In the genomic region with DNA sequence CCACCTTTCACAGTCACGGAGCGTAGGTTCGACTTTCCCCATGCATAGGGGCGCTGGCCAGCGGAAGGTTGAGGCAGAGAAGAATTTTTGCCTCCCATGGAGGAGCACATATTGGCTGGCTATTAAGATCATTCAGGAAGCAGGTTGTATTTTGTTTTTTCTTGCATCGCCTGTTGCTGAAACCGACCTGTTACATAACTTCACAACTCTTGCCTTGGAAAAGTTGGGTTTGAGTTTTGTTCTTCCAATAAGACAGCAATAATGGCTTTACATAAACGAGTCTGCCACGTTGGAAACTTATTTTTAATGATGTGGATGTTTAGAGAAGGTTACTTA, we compare ENCODE assay signal across 8 cellular contexts. TPM values are rescaled to one million over a fixed set of nuclear protein-coding genes. Genes with fewer than 3 reads are reported as not detected.
DNase-seq lines count a peak whose midpoint lies in the region; ATAC-seq, FAIRE-seq and TF ChIP-seq lines count a peak whose summit lies in the region.

No MANE protein-coding gene starts in this region.

- H2AFZ ChIP-seq in GM12878 (ENCODE audit: control insufficient read depth, low read depth, low read length): no peak overlapping the region

- H3K27ac ChIP-seq in GM12878 (ENCODE audit: control insufficient read depth, insufficient read depth) (peak overlapping the region; percentile 91), mesodermal cell (ENCODE audit: low read depth, low read length, severe bottlenecking) (no peak overlapping the region)

- no peak for DNase-seq in AG04449 (ENCODE audit: low read depth, low spot score)
- DNase-seq in GM12878 (ENCODE audit: low read depth, low spot score): no peak
- no peak for DNase-seq in DMS153 treated with DMSO at 0.1 percent for 48 hours (lab: John Stamatoyannopoulos, UW; ENCODE audit: unreplicated experiment)
- no peak for DNase-seq in ureter (ENCODE audit: low spot score)
- no peak for DNase-seq in NCI-H1092 (lab: John Stamatoyannopoulos, UW)

- CTCF ChIA-PET in AG04449 (lab: Yijun Ruan, JAX) (interaction anchor here (1.2 to 12.6 kb wide), 6 partner anchors 11 to 380 kb away, joined by 3 to 149 read pairs (median 10); no protein-coding TSS in a partner anchor), GM12878 (lab: Yijun Ruan, JAX) (interaction anchor here (8.2 kb wide), 1 partner anchor 14 kb away, joined by 109 read pairs; no protein-coding TSS in a partner anchor)

- peak overlapping the region; percentile 87 for H3K4me3 ChIP-seq in AG04449 (ENCODE audit: low read depth, low read length)
- H3K4me3 ChIP-seq in GM12878: peak overlapping the region; percentile 93
- peak overlapping the region; percentile 79 for H3K4me3 ChIP-seq in mesodermal cell (ENCODE audit: extremely low read depth, insufficient read depth, low read length, poor library complexity, severe bottlenecking)

- no peak for TF ChIP-seq RAD21 in GM12878 (IDR thresholded peaks at IDR 0.05; ENCODE audit: insufficient read depth, low read depth, low read length)

- no peaks in the 10 kb centered on the region for H3K27me3 ChIP-seq in GM12878 (replicated peaks in 1 of 2; ENCODE audit: control insufficient read depth in 2 of 2, insufficient read depth in 2 of 2, low read length in 1 of 2)

- SMC1A ChIA-PET in GM12878 (lab: Charles Lee; ENCODE audit: uncharacterized antibody, unreplicated experiment): interaction anchor here (2.3 to 4.2 kb wide), 2 partner anchors 10 to 30 kb away, joined by 4 to 24 read pairs; no protein-coding TSS in a partner anchor

- TF ChIP-seq EP300 in GM12878 (IDR thresholded peaks at IDR 0.05; ENCODE audit: borderline replicate concordance in 1 of 2, control insufficient read depth in 1 of 2, low read depth in 2 of 2, low read length in 2 of 2): no peak

- TF ChIP-seq CTCF in AG04449 (IDR thresholded peaks at IDR 0.05; ENCODE audit: insufficient read depth, low read length, missing control alignments) (no peak), GM12878 (IDR thresholded peaks at IDR 0.05 in 2 of 3, conservative IDR thresholded peaks at IDR 0.05 in 1 of 3; ENCODE audit: control insufficient read depth in 2 of 3, extremely low read depth in 1 of 3, insufficient read depth in 1 of 3, low read depth in 3 of 3, low read length in 3 of 3) (no peak)

- intact Hi-C loops in GM12878 (cut with micrococcal nuclease; ENCODE audit: unreplicated experiment): loop anchor here (5.0 kb wide), 1 partner anchor 241 kb away; no protein-coding TSS in a partner anchor

- RAD21 ChIA-PET in GM12878 (lab: Charles Lee; ENCODE audit: unreplicated experiment): interaction anchor here (1.2 to 3.5 kb wide), 4 partner anchors 10 to 313 kb away, joined by 3 to 24 read pairs (median 5); no protein-coding TSS in a partner anchor

- 0% methylated on average over 9 of the region's 9 CpGs for WGBS in GM12878 (ENCODE audit: insufficient coverage, insufficient replicate concordance, low lambda C conversion rate, missing lambda C conversion rate)
- 8 to 13% methylated on average over 7 of the region's 9 CpGs for WGBS in mesodermal cell (ENCODE audit: insufficient coverage in 2 of 2), 2 experiments

- in situ Hi-C loops in GM12878 (cut with MboI): no loop called here

- H3K36me3 ChIP-seq in GM12878 (ENCODE audit: control insufficient read depth in 2 of 2, insufficient read depth in 2 of 2, low read length in 1 of 2): peaks cover 4 to 6% of the 10 kb centered on the region in 2 experiments; a peak in 3 of 4 replicates
- H3K36me3 ChIP-seq in mesodermal cell (ENCODE audit: control insufficient read depth, insufficient read depth, low read length): peaks cover 44% of the 10 kb centered on the region

- POLR2A ChIA-PET in AG04449 (lab: Yijun Ruan, JAX): no interaction called here
- POLR2A ChIA-PET in GM12878 (lab: Charles Lee): interaction anchor here (1.0 to 2.2 kb wide), 3 partner anchors 8 to 13 kb away, joined by 3 to 8 read pairs (median 6); no protein-coding TSS in a partner anchor

- peaks cover 18% of the 10 kb centered on the region for H4K20me1 ChIP-seq in GM12878 (ENCODE audit: control insufficient read depth, insufficient read depth)

- H3K4me1 ChIP-seq in GM12878 (ENCODE audit: control insufficient read depth, insufficient read depth, low read length): peaks cover 11% of the 10 kb centered on the region
- H3K4me1 ChIP-seq in mesodermal cell (ENCODE audit: control insufficient read depth, insufficient read depth, low read length, poor library complexity, severe bottlenecking): peaks cover 15% of the 10 kb centered on the region

- H3K4me2 ChIP-seq in GM12878 (ENCODE audit: control insufficient read depth, insufficient read depth): peak overlapping the region; percentile 73

- no peak for TF ChIP-seq POLR2A in GM12878 (IDR thresholded peaks at IDR 0.05; ENCODE audit: low read depth, low read length)

- H3K9me3 ChIP-seq in GM12878 (replicated peaks; ENCODE audit: control insufficient read depth, insufficient read depth, low read length) (no peaks in the 10 kb centered on the region), mesodermal cell (ENCODE audit: control insufficient read depth, low read length) (no peaks in the 10 kb centered on the region)

- peak; percentile 15 for ATAC-seq in HG02884 (IDR thresholded peaks at IDR 0.05; ENCODE audit: unreplicated experiment)
- peak; percentile 14 for ATAC-seq in GM12878
- ATAC-seq in GM21825 (IDR thresholded peaks at IDR 0.05; ENCODE audit: unreplicated experiment): no peak

- peak overlapping the region; percentile 84 for H3K9ac ChIP-seq in GM12878 (ENCODE audit: control insufficient read depth, insufficient read depth, low read length)

- H3K79me2 ChIP-seq in GM12878 (ENCODE audit: control insufficient read depth, insufficient read depth, low read length): peaks cover 64% of the 10 kb centered on the region

- no TSS peak for BruUV-seq in GM12878 (replicated peaks; lab: Mats Ljungman, UMichigan)

- no peak for FAIRE-seq in GM12878 (lab: Jason Lieb, UNC)

TF ChIP-seq in GM12878, 131 proteins besides CTCF, POLR2A, EP300 and RAD21 (continues in another document):
- TF ChIP-seq LARP7 (IDR thresholded peaks at IDR 0.05): no peak
- no peak for TF ChIP-seq USF2 (IDR thresholded peaks at IDR 0.05; ENCODE audit: borderline replicate concordance, low read depth, low read length)
- TF ChIP-seq, protein P1, sequence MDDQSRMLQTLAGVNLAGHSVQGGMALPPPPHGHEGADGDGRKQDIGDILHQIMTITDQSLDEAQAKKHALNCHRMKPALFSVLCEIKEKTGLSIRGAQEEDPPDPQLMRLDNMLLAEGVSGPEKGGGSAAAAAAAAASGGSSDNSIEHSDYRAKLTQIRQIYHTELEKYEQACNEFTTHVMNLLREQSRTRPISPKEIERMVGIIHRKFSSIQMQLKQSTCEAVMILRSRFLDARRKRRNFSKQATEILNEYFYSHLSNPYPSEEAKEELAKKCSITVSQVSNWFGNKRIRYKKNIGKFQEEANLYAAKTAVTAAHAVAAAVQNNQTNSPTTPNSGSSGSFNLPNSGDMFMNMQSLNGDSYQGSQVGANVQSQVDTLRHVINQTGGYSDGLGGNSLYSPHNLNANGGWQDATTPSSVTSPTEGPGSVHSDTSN (IDR thresholded peaks at IDR 0.05; ENCODE audit: insufficient replicate concordance, low read depth, low read length): no peak

RNA-seq across cellular contexts. Expression of gene UPF1, which starts 1.4 kb away (rescaled TPM):
- 99.0 and 125 TPM in 2 replicates for total RNA-seq in GM12878 (2013; cell fraction: nucleolus; rRNA removed)
- total RNA-seq in GM12878 (2014; rRNA removed): 35.3 and 40.6 TPM in 2 replicates
- total RNA-seq in GM12878 (2014; rRNA removed; fragmentation: Illumina TruSeq; extraction: Trizol): 14.5 and 16.1 TPM in 2 replicates
- 71.9 and 80.9 TPM in 2 replicates for total RNA-seq in GM12878 (2021)
- 9.9 TPM for polyA plus RNA-seq in GM12878 (2011; ENCODE audit: low read depth)
- 8.9 and 22.8 TPM in 2 replicates for polyA plus RNA-seq in GM12878 (2011; rRNA removed)
- polyA plus RNA-seq in GM12878 (2011; cell fraction: cytosol; rRNA removed): 23.1 and 45.0 TPM in 2 replicates
- 102 and 147 TPM in 2 replicates for polyA plus RNA-seq in GM12878 (2011; cell fraction: nucleus; rRNA removed)
- 27.8 and 31.0 TPM in 2 replicates for polyA plus RNA-seq in GM12878 (2012)
- polyA plus RNA-seq in GM12878 (2014; fragmentation: Illumina TruSeq; extraction: Trizol): 26.2 and 33.5 TPM in 2 replicates
- polyA plus RNA-seq in GM12878 (2014; fragmentation: Nextera tagmentation; extraction: Ambion mirVana): 1 to 10 TPM in 1 of 2 experiments, under 1 TPM in 1; 0.58 to 1.1 TPM
- 35.1 and 47.1 TPM in 2 replicates for polyA plus RNA-seq in GM12878 (2014; rRNA removed)
- 1 to 10 TPM; 4.5 to 5.6 TPM for polyA plus RNA-seq in GM12878 (2016; fragmentation: Nextera tagmentation; extraction: Ambion mirVana)
- polyA minus RNA-seq in GM12878 (2011; rRNA and poly(A)+ RNA removed): 66.6 and 68.0 TPM in 2 replicates
- 23.4 and 30.8 TPM in 2 replicates for polyA minus RNA-seq in GM12878 (2011; cell fraction: cytosol; rRNA and poly(A)+ RNA removed)
- 43.4 and 69.7 TPM in 2 replicates for polyA minus RNA-seq in GM12878 (2011; cell fraction: nucleus; rRNA and poly(A)+ RNA removed)
- polyA plus RNA-seq in mesodermal cell (2013, experiment 1 of 2): 33.7 TPM
- 31.9 TPM for polyA plus RNA-seq in mesodermal cell (2013, experiment 2 of 2)
- 83.4 TPM for total RNA-seq in ureter

RNA-seq across cellular contexts. Expression of gene COMP, which starts 42.0 kb away (rescaled TPM):
- total RNA-seq in GM12878 (2013; cell fraction: nucleolus; rRNA removed): not detected in 2 replicates
- not detected in 2 replicates for total RNA-seq in GM12878 (2014; rRNA removed)
- total RNA-seq in GM12878 (2014; rRNA removed; fragmentation: Illumina TruSeq; extraction: Trizol): not detected in 2 replicates
- not detected in 2 replicates for total RNA-seq in GM12878 (2021)
- polyA plus RNA-seq in GM12878 (2011; ENCODE audit: low read depth): not detected
- not detected in 2 replicates for polyA plus RNA-seq in GM12878 (2011; rRNA removed)
- polyA plus RNA-seq in GM12878 (2011; cell fraction: cytosol; rRNA removed): 0.04 and 0.08 TPM in 2 replicates
- 0.09 and 0.15 TPM in 2 replicates for polyA plus RNA-seq in GM12878 (2011; cell fraction: nucleus; rRNA removed)
- polyA plus RNA-seq in GM12878 (2012): not detected in 2 replicates
- not detected in 2 replicates for polyA plus RNA-seq in GM12878 (2014; fragmentation: Illumina TruSeq; extraction: Trizol)
- not detected for polyA plus RNA-seq in GM12878 (2014; fragmentation: Nextera tagmentation; extraction: Ambion mirVana)
- polyA plus RNA-seq in GM12878 (2014; rRNA removed): not detected in 2 replicates
- polyA plus RNA-seq in GM12878 (2016; fragmentation: Nextera tagmentation; extraction: Ambion mirVana): under 1 TPM in 1 of 2 experiments, not detected in 1; 0.17 TPM
- not detected in 2 replicates for polyA minus RNA-seq in GM12878 (2011; rRNA and poly(A)+ RNA removed)
- not detected in 2 replicates for polyA minus RNA-seq in GM12878 (2011; cell fraction: cytosol; rRNA and poly(A)+ RNA removed)
- not detected in 2 replicates for polyA minus RNA-seq in GM12878 (2011; cell fraction: nucleus; rRNA and poly(A)+ RNA removed)
- polyA plus RNA-seq in mesodermal cell (2013, experiment 1 of 2): 1.5 TPM
- polyA plus RNA-seq in mesodermal cell (2013, experiment 2 of 2): 0.86 TPM
- 1.8 TPM for total RNA-seq in ureter
